9 cellular contexts compared by ENCODE assay signal in the genomic region with DNA sequence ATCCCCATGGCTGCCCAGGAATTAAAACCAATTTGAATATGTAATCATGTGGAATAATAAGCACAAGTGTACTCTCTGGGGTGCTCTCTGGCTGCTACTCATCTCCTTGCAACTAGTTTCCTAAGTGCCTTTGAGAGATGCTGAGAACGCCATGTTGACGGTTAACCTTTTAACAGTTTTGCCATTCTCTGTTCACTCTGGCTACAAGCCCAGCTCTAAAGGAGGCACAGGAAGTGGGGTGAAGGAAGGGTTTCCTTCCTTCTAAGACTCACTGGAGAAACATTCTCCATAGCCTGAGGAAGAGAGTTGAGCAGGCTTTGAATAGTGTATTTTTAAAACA.
A peak's percentile ranks its signal among the peaks of the same experiment; 100 is the strongest.
DNase-seq lines count a peak whose midpoint lies in the region; ATAC-seq and TF ChIP-seq lines count a peak whose summit lies in the region.
"Had no signal": no experiment of that assay in that cellular context is flagged by ENCODE, and none has a peak within 500 bp of the region (broad histone marks: within the 10 kb centered on the region; RNA-seq: fewer than 3 reads in every experiment).

No MANE protein-coding gene starts in this region.

- POLR2A ChIA-PET in WTC11 (lab: Charles Lee) = no interaction called here
- POLR2A ChIA-PET in CD4-positive, alpha-beta T cell (lab: Charles Lee) = no interaction called here

- peak overlapping the region in 4 of 7 donors; percentile 11 to 61 (median 48) for H3K27ac Mint-ChIP-seq in CD14-positive monocyte
- peak overlapping the region; percentile 3; the same call in 1 of the 2 replicates for H3K27ac Mint-ChIP-seq in WTC11
- no peak overlapping the region for H3K27ac Mint-ChIP-seq in CD4-positive, alpha-beta T cell

- intact Hi-C loops in CD14-positive monocyte (cut with micrococcal nuclease) = no loop called here
- intact Hi-C loops in CD4-positive, alpha-beta T cell (cut with DNase I, micrococcal nuclease) = no loop called here

- CTCF ChIA-PET in WTC11 (lab: Charles Lee) = no interaction called here
- CTCF ChIA-PET in CD4-positive, alpha-beta T cell (lab: Charles Lee) = no interaction called here

- ATAC-seq in HG03139 (IDR thresholded peaks at IDR 0.05; ENCODE audit: unreplicated experiment) (peak; percentile 14), WTC11 (peak; percentile 50), HG02678 (IDR thresholded peaks at IDR 0.05; ENCODE audit: unreplicated experiment) (no peak)
- ATAC-seq in CD4-positive, alpha-beta T cell (ENCODE audit: poor library complexity) = no peak

- DNase-seq in CD14-positive monocyte (ENCODE audit: low spot score) = no peak
- no peak for DNase-seq in WTC11 (ENCODE audit: low spot score)
- DNase-seq in iris pigment epithelial cell (ENCODE audit: low read depth) = peak; percentile 90
- DNase-seq in GM19240 (ENCODE audit: insufficient read length, low spot score) = no peak
- no peak for DNase-seq in CD4-positive, alpha-beta T cell
- no peak for DNase-seq in GM13976 (ENCODE audit: low spot score)

- in situ Hi-C loops in GM13976 (cut with MboI; ENCODE audit: low sequenced_read_pairs, unreplicated experiment) = loop anchor here (25.0 kb wide), 1 partner anchor 391 kb away; no protein-coding TSS in a partner anchor

- H3K27me3 ChIP-seq in CD4-positive, alpha-beta T cell (ENCODE audit: control insufficient read depth, insufficient read depth, low read length) = no peaks in the 10 kb centered on the region
- H3K27me3 ChIP-seq: SJSA1 had no signal

- no peaks in the 10 kb centered on the region for H3K9me3 ChIP-seq in CD4-positive, alpha-beta T cell (ENCODE audit: control insufficient read depth, low read length)
- H3K9me3 ChIP-seq: SJSA1 had no signal

- TF ChIP-seq CTCF in CD14-positive monocyte (IDR thresholded peaks at IDR 0.05) (no peak), WTC11 (IDR thresholded peaks at IDR 0.05) (no peak), GM13976 (IDR thresholded peaks at IDR 0.05; ENCODE audit: borderline replicate concordance, control extremely low read depth, extremely low read depth, insufficient read depth, missing control alignments) (no peak)
- TF ChIP-seq CTCF in CD4-positive, alpha-beta T cell (IDR thresholded peaks at IDR 0.05) = no peak

- H3K36me3 Mint-ChIP-seq in CD14-positive monocyte = no peaks in the 10 kb centered on the region
- H3K36me3 Mint-ChIP-seq in WTC11 = no peaks in the 10 kb centered on the region
- no peaks in the 10 kb centered on the region for H3K36me3 Mint-ChIP-seq in CD4-positive, alpha-beta T cell (ENCODE audit: low read depth)

- peaks cover 0 to 7% (median 3%) of the 10 kb centered on the region in 7 donors for H3K9me3 Mint-ChIP-seq in CD14-positive monocyte
- peaks cover 17% of the 10 kb centered on the region for H3K9me3 Mint-ChIP-seq in WTC11
- H3K9me3 Mint-ChIP-seq in CD4-positive, alpha-beta T cell = no peaks in the 10 kb centered on the region

- no peak overlapping the region for H3K27ac ChIP-seq in CD4-positive, alpha-beta T cell (ENCODE audit: low read depth, low read length)
- H3K27ac ChIP-seq: SJSA1 had no signal

- H3K4me3 Mint-ChIP-seq in CD14-positive monocyte (peak overlapping the region in 1 of 2 donors; percentile 51), WTC11 (no peak overlapping the region)
- no peak overlapping the region for H3K4me3 Mint-ChIP-seq in CD4-positive, alpha-beta T cell

- H3K4me1 Mint-ChIP-seq in CD14-positive monocyte (peaks cover 35% of the 10 kb centered on the region), WTC11 (peaks cover 7% of the 10 kb centered on the region)
- peaks cover 13% of the 10 kb centered on the region for H3K4me1 Mint-ChIP-seq in CD4-positive, alpha-beta T cell (ENCODE audit: low read depth)

- H3K27me3 Mint-ChIP-seq in CD14-positive monocyte (ENCODE audit: low read depth in 3 of 3) = peaks cover 0 to 3% (median 0%) of the 10 kb centered on the region in 3 donors
- no peaks in the 10 kb centered on the region for H3K27me3 Mint-ChIP-seq in WTC11 (ENCODE audit: low read depth)
- no peaks in the 10 kb centered on the region for H3K27me3 Mint-ChIP-seq in CD4-positive, alpha-beta T cell

TF ChIP-seq in WTC11, 78 proteins besides CTCF, POLR2A, EP300 and RAD21:
- TF ChIP-seq TEAD1 (CRISPR knock-in tag; IDR thresholded peaks at IDR 0.05) (no peak), TCF7 (CRISPR knock-in tag; IDR thresholded peaks at IDR 0.05; ENCODE audit: low read depth) (no peak), ZNF281 (CRISPR knock-in tag; IDR thresholded peaks at IDR 0.05) (no peak), FOXP1 (CRISPR knock-in tag; IDR thresholded peaks at IDR 0.05; ENCODE audit: borderline replicate concordance) (no peak), NFATC4 (CRISPR knock-in tag; IDR thresholded peaks at IDR 0.05) (no peak)

Comparison
In these comparisons a context has a peak if more than half of its experiments do, and no peak if none do; other contexts are left out.
1. ATAC-seq: peak in HG03139 (single experiment) and WTC11 (single experiment); none in HG02678 (single experiment) and CD4-positive, alpha-beta T cell (single experiment).